In genomic region chr10:79582954-79583353, GRCh38 we compare ENCODE assay signal across 15 cellular contexts. TPM values are rescaled to one million over a fixed set of nuclear protein-coding genes. Genes with fewer than 3 reads are reported as not detected.
"Had no signal": no experiment of that assay in that cellular context is flagged by ENCODE, and none has a peak within 500 bp of the region (broad histone marks: within the 10 kb centered on the region; RNA-seq: fewer than 3 reads in every experiment).

No MANE protein-coding gene starts in this region.

RNA-seq across cellular contexts. Expression of gene SFTPA2, which starts 22.7 kb away (rescaled TPM):
- total RNA-seq: activated CD4-positive, alpha-beta T cell treated with anti-CD3 and anti-CD28 coated beads, Interleukin-2, amount 10 ng/mL, durations not matched to agents 7 days and 5 days; activated CD8-positive, alpha-beta memory T cell treated with anti-CD3 and anti-CD28 coated beads for 36 hours; activated CD8-positive, alpha-beta T cell treated with anti-CD3 and anti-CD28 coated beads for 36 hours; activated naive CD4-positive, alpha-beta T cell treated with anti-CD3 and anti-CD28 coated beads for 36 hours; activated T-cell treated with anti-CD3 and anti-CD28 coated beads, Interleukin-2, amount 50 U/mL, for 72 hours; activated T-helper 2 cell treated with anti-CD3 and anti-CD28 coated beads, Interferon-gamma antibody, Interleukin-2, Interleukin-4, amounts not matched to agents 10 μg/mL and 5 μg/mL and 100 μg/mL, durations not matched to agents 14 hours and 24 hours and 36 hours; dermis microvascular lymphatic vessel endothelial cell; endothelial cell of umbilical vein; fibroblast of lung; fibroblast of villous mesenchyme; glomerular endothelial cell had no signal
- polyA plus RNA-seq: cardiac muscle cell, endothelial cell of umbilical vein, fibroblast of lung had no signal

RNA-seq across cellular contexts. Expression of gene SFTPA1, which starts 27.8 kb away (rescaled TPM):
- total RNA-seq: activated CD4-positive, alpha-beta T cell treated with anti-CD3 and anti-CD28 coated beads, Interleukin-2, amount 10 ng/mL, durations not matched to agents 7 days and 5 days; activated CD8-positive, alpha-beta memory T cell treated with anti-CD3 and anti-CD28 coated beads for 36 hours; activated CD8-positive, alpha-beta T cell treated with anti-CD3 and anti-CD28 coated beads for 36 hours; activated naive CD4-positive, alpha-beta T cell treated with anti-CD3 and anti-CD28 coated beads for 36 hours; activated T-cell treated with anti-CD3 and anti-CD28 coated beads, Interleukin-2, amount 50 U/mL, for 72 hours; activated T-helper 2 cell treated with anti-CD3 and anti-CD28 coated beads, Interferon-gamma antibody, Interleukin-2, Interleukin-4, amounts not matched to agents 10 μg/mL and 5 μg/mL and 100 μg/mL, durations not matched to agents 14 hours and 24 hours and 36 hours; breast epithelium; cardiac muscle cell; dermis microvascular lymphatic vessel endothelial cell; endothelial cell of umbilical vein; esophagus squamous epithelium; fibroblast of lung; fibroblast of villous mesenchyme; gastroesophageal sphincter; glomerular endothelial cell had no signal
- polyA plus RNA-seq: cardiac muscle cell, endothelial cell of umbilical vein, fibroblast of lung had no signal
